In genomic region chr1:206612129-206612876, GRCh38 we compare ENCODE assay signal across 8 cellular contexts. TPM values are rescaled to one million over a fixed set of nuclear protein-coding genes. Genes with fewer than 3 reads are reported as not detected.
DNase-seq lines count a peak whose midpoint lies in the region; ATAC-seq and TF ChIP-seq lines count a peak whose summit lies in the region.

A gene with protein sequence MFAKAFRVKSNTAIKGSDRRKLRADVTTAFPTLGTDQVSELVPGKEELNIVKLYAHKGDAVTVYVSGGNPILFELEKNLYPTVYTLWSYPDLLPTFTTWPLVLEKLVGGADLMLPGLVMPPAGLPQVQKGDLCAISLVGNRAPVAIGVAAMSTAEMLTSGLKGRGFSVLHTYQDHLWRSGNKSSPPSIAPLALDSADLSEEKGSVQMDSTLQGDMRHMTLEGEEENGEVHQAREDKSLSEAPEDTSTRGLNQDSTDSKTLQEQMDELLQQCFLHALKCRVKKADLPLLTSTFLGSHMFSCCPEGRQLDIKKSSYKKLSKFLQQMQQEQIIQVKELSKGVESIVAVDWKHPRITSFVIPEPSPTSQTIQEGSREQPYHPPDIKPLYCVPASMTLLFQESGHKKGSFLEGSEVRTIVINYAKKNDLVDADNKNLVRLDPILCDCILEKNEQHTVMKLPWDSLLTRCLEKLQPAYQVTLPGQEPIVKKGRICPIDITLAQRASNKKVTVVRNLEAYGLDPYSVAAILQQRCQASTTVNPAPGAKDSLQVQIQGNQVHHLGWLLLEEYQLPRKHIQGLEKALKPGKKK (minus strand): TSS chr1:206612465. CDS start chr1:206612342, 123 bp downstream.

- intact Hi-C loops in left lung (cut with DNase I) = no loop called here

- H3K27me3 ChIP-seq in left lung = no peaks in the 10 kb centered on the region

- H3K36me3 ChIP-seq in left lung = peaks cover 0 to 25% of the 10 kb centered on the region in 2 donors

- H3K9me3 ChIP-seq in left lung = no peaks in the 10 kb centered on the region

- peak; percentile 95 for ATAC-seq in GM19372 (IDR thresholded peaks at IDR 0.05; ENCODE audit: low read depth, unreplicated experiment)
- ATAC-seq in HG03521 (IDR thresholded peaks at IDR 0.05; ENCODE audit: unreplicated experiment) = peak; percentile 97
- ATAC-seq in left lung = peak; percentile 100

- peak; percentile 70 for DNase-seq in NCI-H748 treated with DMSO at 0.1 percent for 48 hours (lab: John Stamatoyannopoulos, UW)
- DNase-seq in activated CD4-positive, alpha-beta T cell treated with anti-CD3 and anti-CD28 coated beads, Interleukin-2, amount 50 U/mL, for 1 hour = peak; percentile 93
- DNase-seq in cortex of kidney (lab: John Stamatoyannopoulos, UW) = peak; percentile 34
- peak; percentile 95 to 99 for DNase-seq in left lung
- DNase-seq in stimulated activated CD4-positive, alpha-beta T cell treated with anti-CD3 and anti-CD28 coated beads, Interleukin-2, amount 100 ng/mL, for 4 hours (ENCODE audit: low read depth) = peak; percentile 91

- TF ChIP-seq CTCF in C4-2B (conservative IDR thresholded peaks at IDR 0.05) (peak; percentile 99), left lung (IDR thresholded peaks at IDR 0.05) (peak; percentile 99)

- H3K27ac ChIP-seq in C4-2B (peak within 1 kb of the TSS; percentile 83), left lung (peak within 1 kb of the TSS; percentile 78 to 86)

- H3K4me3 ChIP-seq in left lung = peak within 1 kb of the TSS; percentile 61 to 63

- H3K4me1 ChIP-seq in left lung = peaks cover 5 to 8% of the 10 kb centered on the region in 2 donors

RNA-seq across cellular contexts. Expression of the gene that starts here (rescaled TPM):
- 10 to 100 TPM; 37.5 to 39.5 TPM for total RNA-seq in left lung

Comparison
In these comparisons a context has a peak if more than half of its experiments do, and no peak if none do; other contexts are left out.
1. Peak in every context shown above with its lines: DNase-seq, ATAC-seq, H3K4me3 ChIP-seq and H3K27ac ChIP-seq.
2. DNase-seq: peak in every context shown above with its lines; median percentile 97 in left lung; 93 in activated CD4-positive, alpha-beta T cell treated with anti-CD3 and anti-CD28 coated beads, Interleukin-2, amount 50 U/mL, for 1 hour; 91 in stimulated activated CD4-positive, alpha-beta T cell treated with anti-CD3 and anti-CD28 coated beads, Interleukin-2, amount 100 ng/mL, for 4 hours; 70 in NCI-H748 treated with DMSO at 0.1 percent for 48 hours; 34 in cortex of kidney.